21 cellular contexts compared by ENCODE assay signal in the genomic region with DNA sequence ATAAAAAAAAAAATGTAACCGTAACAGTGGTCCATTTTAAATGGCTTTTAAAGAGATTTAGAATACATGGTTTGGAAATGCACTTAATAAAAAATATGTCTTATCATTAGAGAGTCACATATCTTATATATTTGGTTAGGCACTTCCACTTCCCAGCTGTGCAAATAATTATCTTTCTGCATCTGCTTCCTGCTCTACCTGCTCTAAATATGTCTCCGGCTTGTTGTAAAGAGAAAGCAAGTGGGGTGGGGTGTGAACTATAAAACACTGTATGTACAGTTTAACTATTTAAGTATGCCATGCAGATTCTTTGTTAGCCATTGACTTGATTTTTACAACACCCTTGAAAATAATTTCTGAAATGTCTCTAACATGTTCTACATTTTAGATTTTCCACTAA.
DNase-seq lines count a peak whose midpoint lies in the region; ATAC-seq and TF ChIP-seq lines count a peak whose summit lies in the region.
"Had no signal": no experiment of that assay in that cellular context is flagged by ENCODE, and none has a peak within 500 bp of the region (broad histone marks: within the 10 kb centered on the region; RNA-seq: fewer than 3 reads in every experiment).

No MANE protein-coding gene starts in this region.

- H3K36me3 ChIP-seq in mucosa of descending colon (ENCODE audit: low read depth): no peaks in the 10 kb centered on the region
- H3K36me3 ChIP-seq: lower lobe of right lung, thoracic aorta had no signal

- H3K9me3 ChIP-seq in mucosa of descending colon: no peaks in the 10 kb centered on the region
- H3K9me3 ChIP-seq: lower lobe of right lung, thoracic aorta had no signal

- peak; percentile 35 for DNase-seq in NCI-H1092 (lab: John Stamatoyannopoulos, UW)
- DNase-seq in NCI-H2081 (lab: John Stamatoyannopoulos, UW): peak; percentile 37 to 83
- peak; percentile 94 for DNase-seq in NCI-H748 treated with DMSO at 0.1 percent for 48 hours (lab: John Stamatoyannopoulos, UW)
- peak in 1 of 3 donors; percentile 5 for DNase-seq in mucosa of descending colon
- no peak for DNase-seq in RKO (ENCODE audit: low spot score)
- DNase-seq in CD14-positive monocyte (ENCODE audit: low spot score): no peak
- DNase-seq: activated CD4-positive, alpha-beta T cell treated with anti-CD3 and anti-CD28 coated beads, Interleukin-2, amount 50 U/mL, for 48 hours; activated CD8-positive, alpha-beta memory T cell treated with anti-CD3 and anti-CD28 coated beads, Interleukin-2, amount 50 U/mL, for 4 hours; activated naive CD4-positive, alpha-beta T cell treated with anti-CD3 and anti-CD28 coated beads, Interleukin-2, amount 50 U/mL, for 16 hours; amniotic stem cell; effector CD8-positive, alpha-beta T cell; erythroblast; IMR-90; lower lobe of right lung; NCI-H446 had no signal

- no peak overlapping the region for H3K4me3 ChIP-seq in mucosa of descending colon
- H3K4me3 ChIP-seq: lower lobe of right lung, thoracic aorta had no signal

- no peak overlapping the region for H3K4me3 Mint-ChIP-seq in CD14-positive monocyte
- H3K4me3 Mint-ChIP-seq in stimulated activated memory B cell treated with anti-CD40 and anti-IgM and Interleukin-4, amounts not matched to agents 10 μg/mL and 1 μg/mL and 100 μg/mL, for 72 hours: no peak overlapping the region
- H3K4me3 Mint-ChIP-seq: activated T-helper 1 cell treated with anti-CD3 and anti-CD28 coated beads, Interleukin-12 subunit alpha, Interleukin-12 subunit beta, Interleukin-2, Interleukin-4 antibody, amounts not matched to agents 30 ng/mL and 10 ng/mL and 1 ng/mL, durations not matched to agents 14 hours and 24 hours and 36 hours; natural killer cell treated with Interleukin-12 subunit alpha and Interleukin-12 subunit beta and Interleukin-15 and Interleukin-18, amount 100 ng/mL, for 72 hours; stimulated activated naive CD8-positive, alpha-beta T cell treated with anti-CD3 and anti-CD28 coated beads, Interleukin-15, Interleukin-2, amounts not matched to agents 100 ng/mL and 50 ng/mL, for 24 hours had no signal

- H3K9me3 Mint-ChIP-seq in CD14-positive monocyte: peaks cover 0 to 2% (median 0%) of the 10 kb centered on the region in 7 donors
- H3K9me3 Mint-ChIP-seq in stimulated activated memory B cell treated with anti-CD40 and anti-IgM and Interleukin-4, amounts not matched to agents 10 μg/mL and 1 μg/mL and 100 μg/mL, for 72 hours: peaks cover 3% of the 10 kb centered on the region
- H3K9me3 Mint-ChIP-seq: activated T-helper 1 cell treated with anti-CD3 and anti-CD28 coated beads, Interleukin-12 subunit alpha, Interleukin-12 subunit beta, Interleukin-2, Interleukin-4 antibody, amounts not matched to agents 30 ng/mL and 10 ng/mL and 1 ng/mL, durations not matched to agents 14 hours and 24 hours and 36 hours; stimulated activated naive CD8-positive, alpha-beta T cell treated with anti-CD3 and anti-CD28 coated beads, Interleukin-15, Interleukin-2, amounts not matched to agents 100 ng/mL and 50 ng/mL, for 24 hours had no signal

- intact Hi-C loops in mucosa of descending colon (cut with DNase I, micrococcal nuclease) (no loop called here), CD14-positive monocyte (cut with micrococcal nuclease) (no loop called here)

- H3K4me1 Mint-ChIP-seq in CD14-positive monocyte: no peaks in the 10 kb centered on the region
- H3K4me1 Mint-ChIP-seq in stimulated activated memory B cell treated with anti-CD40 and anti-IgM and Interleukin-4, amounts not matched to agents 10 μg/mL and 1 μg/mL and 100 μg/mL, for 72 hours: no peaks in the 10 kb centered on the region

- no peak overlapping the region for H3K27ac Mint-ChIP-seq in CD14-positive monocyte
- H3K27ac Mint-ChIP-seq in stimulated activated memory B cell treated with anti-CD40 and anti-IgM and Interleukin-4, amounts not matched to agents 10 μg/mL and 1 μg/mL and 100 μg/mL, for 72 hours: no peak overlapping the region
- H3K27ac Mint-ChIP-seq: activated T-helper 1 cell treated with anti-CD3 and anti-CD28 coated beads, Interleukin-12 subunit alpha, Interleukin-12 subunit beta, Interleukin-2, Interleukin-4 antibody, amounts not matched to agents 30 ng/mL and 10 ng/mL and 1 ng/mL, durations not matched to agents 14 hours and 24 hours and 36 hours; natural killer cell treated with Interleukin-12 subunit alpha and Interleukin-12 subunit beta and Interleukin-15 and Interleukin-18, amount 100 ng/mL, for 72 hours; stimulated activated naive CD8-positive, alpha-beta T cell treated with anti-CD3 and anti-CD28 coated beads, Interleukin-15, Interleukin-2, amounts not matched to agents 100 ng/mL and 50 ng/mL, for 24 hours had no signal

- H3K27me3 Mint-ChIP-seq in CD14-positive monocyte (ENCODE audit: low read depth in 3 of 3): no peaks in the 10 kb centered on the region
- no peaks in the 10 kb centered on the region for H3K27me3 Mint-ChIP-seq in stimulated activated memory B cell treated with anti-CD40 and anti-IgM and Interleukin-4, amounts not matched to agents 10 μg/mL and 1 μg/mL and 100 μg/mL, for 72 hours
- H3K27me3 Mint-ChIP-seq: natural killer cell treated with Interleukin-12 subunit alpha and Interleukin-12 subunit beta and Interleukin-15 and Interleukin-18, amount 100 ng/mL, for 72 hours; stimulated activated naive CD8-positive, alpha-beta T cell treated with anti-CD3 and anti-CD28 coated beads, Interleukin-15, Interleukin-2, amounts not matched to agents 100 ng/mL and 50 ng/mL, for 24 hours had no signal

- peak; percentile 14 for ATAC-seq in mucosa of descending colon
- ATAC-seq in stimulated activated memory B cell treated with anti-CD40 and anti-IgM and Interleukin-4, amounts not matched to agents 10 μg/mL and 1 μg/mL and 100 μg/mL, for 72 hours: no peak
- ATAC-seq: lower lobe of right lung; natural killer cell treated with Interleukin-12 subunit alpha and Interleukin-12 subunit beta and Interleukin-15 and Interleukin-18, amount 100 ng/mL, for 72 hours; Panc1 had no signal

- no peaks in the 10 kb centered on the region for H3K36me3 Mint-ChIP-seq in CD14-positive monocyte
- H3K36me3 Mint-ChIP-seq in stimulated activated memory B cell treated with anti-CD40 and anti-IgM and Interleukin-4, amounts not matched to agents 10 μg/mL and 1 μg/mL and 100 μg/mL, for 72 hours: no peaks in the 10 kb centered on the region
- H3K36me3 Mint-ChIP-seq: natural killer cell treated with Interleukin-12 subunit alpha and Interleukin-12 subunit beta and Interleukin-15 and Interleukin-18, amount 100 ng/mL, for 72 hours had no signal

- TF ChIP-seq CTCF in mucosa of descending colon (IDR thresholded peaks at IDR 0.05): no peak
- no peak for TF ChIP-seq CTCF in CD14-positive monocyte (IDR thresholded peaks at IDR 0.05)

- H3K4me1 ChIP-seq in mucosa of descending colon (ENCODE audit: low read depth): no peaks in the 10 kb centered on the region
- H3K4me1 ChIP-seq: lower lobe of right lung had no signal

Comparison
In these comparisons a context has a peak if more than half of its experiments do, and no peak if none do; other contexts are left out.
1. DNase-seq: peak in NCI-H1092 (single experiment), NCI-H2081 (2 of 2) and NCI-H748 treated with DMSO at 0.1 percent for 48 hours (single experiment); none in RKO (single experiment) and CD14-positive monocyte (single experiment).